38 cellular contexts compared by ENCODE assay signal in genomic region chr6:46863791-46864190, GRCh38. TPM values are rescaled to one million over a fixed set of nuclear protein-coding genes. Genes with fewer than 3 reads are reported as not detected.
"Had no signal": no experiment of that assay in that cellular context is flagged by ENCODE, and none has a peak within 500 bp of the region (broad histone marks: within the 10 kb centered on the region; RNA-seq: fewer than 3 reads in every experiment).

No MANE protein-coding gene starts in this region.

- DNase-seq: activated B cell treated with CpG ODN at 0.5 μM for 24 hours; activated CD4-positive, alpha-beta memory T cell treated with anti-CD3 and anti-CD28 coated beads for 36 hours; activated CD4-positive, alpha-beta T cell treated with anti-CD3 and anti-CD28 coated beads for 4 hours; activated CD4-positive, alpha-beta T cell treated with anti-CD3 and anti-CD28 coated beads, Interleukin-2, amount 10 ng/mL, durations not matched to agents 24 days and 14 days; activated CD4-positive, alpha-beta T cell treated with anti-CD3 and anti-CD28 coated beads, Interleukin-2, amount 50 U/mL, for 1 hour; activated CD4-positive, alpha-beta T cell treated with anti-CD3 and anti-CD28 coated beads, Interleukin-2, amount 50 U/mL, for 4 hours; activated CD4-positive, CD25-positive, alpha-beta regulatory T cell treated with anti-CD3 and anti-CD28 coated beads, Interleukin-2, amount 50 U/mL, for 72 hours; activated CD8-positive, alpha-beta memory T cell treated with anti-CD3 and anti-CD28 coated beads, Interleukin-2, amount 50 U/mL, for 4 hours; activated CD8-positive, alpha-beta T cell treated with anti-CD3 and anti-CD28 coated beads for 36 hours; activated effector memory CD4-positive, alpha-beta T cell treated with anti-CD3 and anti-CD28 coated beads, Interleukin-2, amount 50 U/mL, for 16 hours; activated gamma-delta T cell treated with Interleukin-2 at 50 U/mL for 16 hours; activated naive CD4-positive, alpha-beta T cell; activated naive CD4-positive, alpha-beta T cell treated with anti-CD3 and anti-CD28 coated beads for 36 hours; activated naive CD4-positive, alpha-beta T cell treated with anti-CD3 and anti-CD28 coated beads, Interleukin-2, amount 50 U/mL, for 16 hours; activated naive CD8-positive, alpha-beta T cell treated with anti-CD3 and anti-CD28 coated beads for 36 hours; activated T-cell treated with anti-CD3 and anti-CD28 coated beads for 4 hours; activated T-cell treated with anti-CD3 and anti-CD28 coated beads, Interleukin-2, amount 50 U/mL, for 1 hour; activated T-cell treated with anti-CD3 and anti-CD28 coated beads, Interleukin-2, amount 50 U/mL, for 4 hours; activated T-cell treated with anti-CD3 and anti-CD28 coated beads, Interleukin-2, amount 50 U/mL, for 72 hours; adrenal gland; amniotic stem cell; aorta; caudate nucleus; cerebellar nuclear complex; T-cell; T-helper 17 cell had no signal

- H3K4me1 ChIP-seq: adrenal gland had no signal

- H3K36me3 ChIP-seq: cardiac muscle cell had no signal

- H3K27me3 Mint-ChIP-seq: activated B cell treated with CpG ODN at 0.5 μM for 24 hours; activated CD4-positive, alpha-beta T cell treated with anti-CD3 and anti-CD28 coated beads, Interleukin-2, amount 10 ng/mL, durations not matched to agents 24 days and 14 days; central memory CD8-positive, alpha-beta T cell had no signal

- H3K27me3 ChIP-seq: cardiac muscle cell had no signal

- H3K9me3 ChIP-seq: adrenal gland had no signal

- ATAC-seq: activated CD8-positive, alpha-beta T cell treated with anti-CD3 and anti-CD28 coated beads for 36 hours; activated naive CD4-positive, alpha-beta T cell treated with anti-CD3 and anti-CD28 coated beads, Interleukin-2, amount 50 U/mL, for 72 hours; activated T-cell treated with anti-CD3 and anti-CD28 coated beads, Interleukin-2, amount 50 U/mL, for 4 hours; activated T-cell treated with anti-CD3 and anti-CD28 coated beads, Interleukin-2, amount 50 U/mL, for 72 hours; activated T-helper 17 cell treated with anti-CD3 and anti-CD28 coated beads, Interleukin-2, amount 50 U/mL, for 72 hours; T-cell; T-helper 17 cell had no signal

- H3K4me1 Mint-ChIP-seq: activated B cell treated with CpG ODN at 0.5 μM for 24 hours; activated CD4-positive, alpha-beta T cell treated with anti-CD3 and anti-CD28 coated beads, Interleukin-2, amount 10 ng/mL, durations not matched to agents 24 days and 14 days; activated naive CD8-positive, alpha-beta T cell treated with anti-CD3 and anti-CD28 coated beads for 36 hours; activated T-helper 17 cell treated with anti-CD3 and anti-CD28 coated beads, Interleukin-2, amount 50 U/mL, for 72 hours; brain; central memory CD8-positive, alpha-beta T cell; T-cell; T-helper 17 cell had no signal

- H3K4me3 ChIP-seq: adrenal gland, cardiac muscle cell had no signal

- H3K9me3 Mint-ChIP-seq: activated B cell treated with CpG ODN at 0.5 μM for 24 hours; activated CD4-positive, alpha-beta memory T cell treated with anti-CD3 and anti-CD28 coated beads for 36 hours; activated CD4-positive, alpha-beta T cell treated with anti-CD3 and anti-CD28 coated beads, Interleukin-2, amount 10 ng/mL, durations not matched to agents 24 days and 14 days; activated CD8-positive, alpha-beta T cell treated with anti-CD3 and anti-CD28 coated beads for 36 hours; activated naive CD4-positive, alpha-beta T cell treated with anti-CD3 and anti-CD28 coated beads for 36 hours; activated naive CD4-positive, alpha-beta T cell treated with anti-CD3 and anti-CD28 coated beads, Interleukin-2, amount 50 U/mL, for 72 hours; activated naive CD8-positive, alpha-beta T cell treated with anti-CD3 and anti-CD28 coated beads for 36 hours; activated T-cell treated with anti-CD3 and anti-CD28 coated beads, Interleukin-2, amount 50 U/mL, for 4 hours; activated T-cell treated with anti-CD3 and anti-CD28 coated beads, Interleukin-2, amount 50 U/mL, for 72 hours; activated T-helper 1 cell treated with anti-CD3 and anti-CD28 coated beads, Interleukin-12 subunit alpha, Interleukin-12 subunit beta, Interleukin-2, Interleukin-4 antibody, amounts not matched to agents 30 ng/mL and 10 ng/mL and 1 ng/mL, durations not matched to agents 14 hours and 24 hours and 36 hours; activated T-helper 17 cell treated with anti-CD3 and anti-CD28 coated beads, Interleukin-2, amount 50 U/mL, for 72 hours; brain; central memory CD8-positive, alpha-beta T cell; T-cell had no signal

- FAIRE-seq: bronchial epithelial cell, TTC549 had no signal

- H3K27ac Mint-ChIP-seq: activated B cell treated with CpG ODN at 0.5 μM for 24 hours; activated CD4-positive, alpha-beta memory T cell treated with anti-CD3 and anti-CD28 coated beads for 36 hours; activated CD4-positive, alpha-beta T cell treated with anti-CD3 and anti-CD28 coated beads, Interleukin-2, amount 10 ng/mL, durations not matched to agents 24 days and 14 days; activated CD8-positive, alpha-beta T cell treated with anti-CD3 and anti-CD28 coated beads for 36 hours; activated naive CD4-positive, alpha-beta T cell treated with anti-CD3 and anti-CD28 coated beads for 36 hours; activated naive CD4-positive, alpha-beta T cell treated with anti-CD3 and anti-CD28 coated beads, Interleukin-2, amount 50 U/mL, for 72 hours; activated naive CD8-positive, alpha-beta T cell treated with anti-CD3 and anti-CD28 coated beads for 36 hours; activated T-cell treated with anti-CD3 and anti-CD28 coated beads, Interleukin-2, amount 50 U/mL, for 72 hours; activated T-helper 1 cell treated with anti-CD3 and anti-CD28 coated beads, Interleukin-12 subunit alpha, Interleukin-12 subunit beta, Interleukin-2, Interleukin-4 antibody, amounts not matched to agents 30 ng/mL and 10 ng/mL and 1 ng/mL, durations not matched to agents 14 hours and 24 hours and 36 hours; activated T-helper 17 cell treated with anti-CD3 and anti-CD28 coated beads, Interleukin-2, amount 50 U/mL, for 72 hours; brain; T-cell; T-helper 17 cell had no signal

- H3K27ac ChIP-seq: adrenal gland, cardiac muscle cell, VCaP had no signal

- H3K36me3 Mint-ChIP-seq: activated CD4-positive, alpha-beta memory T cell treated with anti-CD3 and anti-CD28 coated beads for 36 hours; activated naive CD4-positive, alpha-beta T cell treated with anti-CD3 and anti-CD28 coated beads, Interleukin-2, amount 50 U/mL, for 72 hours; activated naive CD8-positive, alpha-beta T cell treated with anti-CD3 and anti-CD28 coated beads for 36 hours; brain; T-cell had no signal

- H3K4me3 Mint-ChIP-seq: activated B cell treated with CpG ODN at 0.5 μM for 24 hours; activated CD4-positive, alpha-beta memory T cell treated with anti-CD3 and anti-CD28 coated beads for 36 hours; activated CD4-positive, alpha-beta T cell treated with anti-CD3 and anti-CD28 coated beads, Interleukin-2, amount 10 ng/mL, durations not matched to agents 24 days and 14 days; activated CD8-positive, alpha-beta T cell treated with anti-CD3 and anti-CD28 coated beads for 36 hours; activated naive CD4-positive, alpha-beta T cell treated with anti-CD3 and anti-CD28 coated beads for 36 hours; activated naive CD8-positive, alpha-beta T cell treated with anti-CD3 and anti-CD28 coated beads for 36 hours; activated T-cell treated with anti-CD3 and anti-CD28 coated beads, Interleukin-2, amount 50 U/mL, for 4 hours; activated T-cell treated with anti-CD3 and anti-CD28 coated beads, Interleukin-2, amount 50 U/mL, for 72 hours; activated T-helper 1 cell treated with anti-CD3 and anti-CD28 coated beads, Interleukin-12 subunit alpha, Interleukin-12 subunit beta, Interleukin-2, Interleukin-4 antibody, amounts not matched to agents 30 ng/mL and 10 ng/mL and 1 ng/mL, durations not matched to agents 14 hours and 24 hours and 36 hours; activated T-helper 17 cell treated with anti-CD3 and anti-CD28 coated beads, Interleukin-2, amount 50 U/mL, for 72 hours; brain; central memory CD8-positive, alpha-beta T cell; T-cell; T-helper 17 cell had no signal

RNA-seq across cellular contexts. Expression of gene ADGRF5, which starts 57.9 kb away (rescaled TPM):
- total RNA-seq: activated B cell treated with CpG ODN at 0.5 μM for 24 hours; activated CD4-positive, alpha-beta memory T cell treated with anti-CD3 and anti-CD28 coated beads for 36 hours; activated CD4-positive, alpha-beta T cell treated with anti-CD3 and anti-CD28 coated beads, Interleukin-2, amount 10 ng/mL, durations not matched to agents 24 days and 14 days; activated CD8-positive, alpha-beta memory T cell treated with anti-CD3 and anti-CD28 coated beads for 36 hours; activated CD8-positive, alpha-beta T cell treated with anti-CD3 and anti-CD28 coated beads for 36 hours; activated naive CD4-positive, alpha-beta T cell treated with anti-CD3 and anti-CD28 coated beads for 36 hours; activated naive CD4-positive, alpha-beta T cell treated with anti-CD3 and anti-CD28 coated beads, Interleukin-2, amount 50 U/mL, for 72 hours; activated naive CD8-positive, alpha-beta T cell treated with anti-CD3 and anti-CD28 coated beads for 36 hours; activated T-cell treated with anti-CD3 and anti-CD28 coated beads, Interleukin-2, amount 50 U/mL, for 72 hours; activated T-helper 1 cell treated with anti-CD3 and anti-CD28 coated beads, Interleukin-12 subunit alpha, Interleukin-12 subunit beta, Interleukin-2, Interleukin-4 antibody, amounts not matched to agents 30 ng/mL and 10 ng/mL and 1 ng/mL, durations not matched to agents 14 hours and 24 hours and 36 hours; activated T-helper 17 cell treated with anti-CD3 and anti-CD28 coated beads, Interleukin-2, amount 50 U/mL, for 72 hours; bronchial epithelial cell; T-helper 1 cell treated with Interleukin-12 subunit alpha and Interleukin-12 subunit beta and Interleukin-4 antibody, amounts not matched to agents 30 ng/mL and 1 ng/mL, for 36 hours; T-helper 17 cell; T-helper 2 cell treated with Interferon-gamma antibody and Interleukin-4, amounts not matched to agents 100 ng/mL and 5 ng/mL, for 36 hours had no signal
- polyA plus RNA-seq: cardiac muscle cell had no signal
